In genomic region chr4:16897991-16898827, GRCh38 we compare ENCODE assay signal across 8 cellular contexts. TPM values are rescaled to one million over a fixed set of nuclear protein-coding genes. Genes with fewer than 3 reads are reported as not detected.
DNase-seq lines count a peak whose midpoint lies in the region; ATAC-seq and TF ChIP-seq lines count a peak whose summit lies in the region.

LDB2 (minus strand) TSS chr4:16898645.

- DNase-seq in HFFc6: peak; percentile 81
- DNase-seq in dedifferentiated amniotic fluid mesenchymal stem cell (ENCODE audit: extremely low spot score): peak; percentile 90
- DNase-seq in left colon: peak; percentile 23 to 42
- DNase-seq in stimulated activated effector memory CD8-positive, alpha-beta T cell treated with anti-CD3 and anti-CD28 coated beads, Interleukin-12 subunit alpha, Interleukin-12 subunit beta, amount 100 ng/mL, for 72 hours (ENCODE audit: low spot score in 2 of 2): no peak
- DNase-seq in stimulated activated CD4-positive, alpha-beta T cell treated with anti-CD3 and anti-CD28 coated beads, Interleukin-12 subunit alpha, Interleukin-12 subunit beta, amount 100 ng/mL, for 4 hours: no peak
- no peak for DNase-seq in Calu3
- DNase-seq in stimulated activated CD4-positive, alpha-beta T cell treated with anti-CD3 and anti-CD28 coated beads, Interleukin-4, amount 100 ng/mL, for 1 hour: no peak
- DNase-seq in erythroblast (lab: John Stamatoyannopoulos, UW): no peak

- no peaks in the 10 kb centered on the region for H3K36me3 Mint-ChIP-seq in HFFc6 (ENCODE audit: low read depth)
- H3K36me3 Mint-ChIP-seq in stimulated activated effector memory CD8-positive, alpha-beta T cell treated with anti-CD3 and anti-CD28 coated beads, Interleukin-12 subunit alpha, Interleukin-12 subunit beta, amount 100 ng/mL, for 72 hours: no peaks in the 10 kb centered on the region
- H3K36me3 Mint-ChIP-seq in Calu3 (ENCODE audit: insufficient read depth, unreplicated experiment): no peaks in the 10 kb centered on the region

- H3K4me3 Mint-ChIP-seq in HFFc6 (peak within 1 kb of the TSS; percentile 95), Calu3 (ENCODE audit: low read depth, unreplicated experiment) (no peak within 1 kb of the TSS)
- H3K4me3 Mint-ChIP-seq in stimulated activated effector memory CD8-positive, alpha-beta T cell treated with anti-CD3 and anti-CD28 coated beads, Interleukin-12 subunit alpha, Interleukin-12 subunit beta, amount 100 ng/mL, for 72 hours: no peak within 1 kb of the TSS

- TF ChIP-seq CTCF in HFFc6 (IDR thresholded peaks at IDR 0.05) (no peak), Calu3 (IDR thresholded peaks at IDR 0.05; ENCODE audit: unreplicated experiment) (no peak)

- no TSS peak for BruUV-seq in Calu3 (replicated peaks; lab: Mats Ljungman, UMichigan)

- TF ChIP-seq POLR2A in erythroblast (IDR thresholded peaks at IDR 0.05; ENCODE audit: low read length): no peak

- no peaks in the 10 kb centered on the region for H3K9me3 Mint-ChIP-seq in HFFc6
- H3K9me3 Mint-ChIP-seq in stimulated activated effector memory CD8-positive, alpha-beta T cell treated with anti-CD3 and anti-CD28 coated beads, Interleukin-12 subunit alpha, Interleukin-12 subunit beta, amount 100 ng/mL, for 72 hours: no peaks in the 10 kb centered on the region
- no peaks in the 10 kb centered on the region for H3K9me3 Mint-ChIP-seq in Calu3 (ENCODE audit: low read depth, unreplicated experiment)

- ATAC-seq in left colon: peak; percentile 18
- peak; percentile 31 for ATAC-seq in stimulated activated effector memory CD8-positive, alpha-beta T cell treated with anti-CD3 and anti-CD28 coated beads, Interleukin-12 subunit alpha, Interleukin-12 subunit beta, amount 100 ng/mL, for 72 hours

- CTCF ChIA-PET in Calu3 (lab: Charles Lee): interaction anchor here (0.8 kb wide), 1 partner anchor 38 kb away, joined by 4 read pairs; no protein-coding TSS in a partner anchor

- peak within 1 kb of the TSS; percentile 89 for H3K27ac Mint-ChIP-seq in HFFc6
- no peak within 1 kb of the TSS for H3K27ac Mint-ChIP-seq in stimulated activated effector memory CD8-positive, alpha-beta T cell treated with anti-CD3 and anti-CD28 coated beads, Interleukin-12 subunit alpha, Interleukin-12 subunit beta, amount 100 ng/mL, for 72 hours
- no peak within 1 kb of the TSS for H3K27ac Mint-ChIP-seq in Calu3 (ENCODE audit: unreplicated experiment)

- intact Hi-C loops in left colon (cut with DNase I, micrococcal nuclease): no loop called here
- intact Hi-C loops in Calu3 (cut with micrococcal nuclease; ENCODE audit: unreplicated experiment): no loop called here

- H3K4me1 Mint-ChIP-seq in HFFc6 (ENCODE audit: low read depth): peaks cover 47% of the 10 kb centered on the region
- H3K4me1 Mint-ChIP-seq in stimulated activated effector memory CD8-positive, alpha-beta T cell treated with anti-CD3 and anti-CD28 coated beads, Interleukin-12 subunit alpha, Interleukin-12 subunit beta, amount 100 ng/mL, for 72 hours: no peaks in the 10 kb centered on the region
- H3K4me1 Mint-ChIP-seq in Calu3 (ENCODE audit: low read depth, unreplicated experiment): no peaks in the 10 kb centered on the region

- H3K27me3 Mint-ChIP-seq in HFFc6 (ENCODE audit: insufficient read depth) (peaks cover 2% of the 10 kb centered on the region; the same call in 1 of the 2 replicates), Calu3 (ENCODE audit: unreplicated experiment) (peaks cover 20% of the 10 kb centered on the region)

RNA-seq across cellular contexts. Expression of gene LDB2, which starts in this region (rescaled TPM):
- total RNA-seq in HFFc6 (2021; fragmentation: NEBNext Ultra II Directional; extraction: Animal tissue kit (Norgen Biotek cat#: 25700)): 10 to 100 TPM; 24.2 to 40.4 (median 31.7) TPM
- 1 to 10 TPM; 3.1 to 6.9 TPM for total RNA-seq in left colon
- not detected in 2 replicates for total RNA-seq in Calu3 (2022)

Comparison
In these comparisons a context has a peak if more than half of its experiments do, and no peak if none do; other contexts are left out.
1. DNase-seq: peak in HFFc6 (single experiment), dedifferentiated amniotic fluid mesenchymal stem cell (single experiment) and left colon (2 of 2); none in stimulated activated effector memory CD8-positive, alpha-beta T cell treated with anti-CD3 and anti-CD28 coated beads, Interleukin-12 subunit alpha, Interleukin-12 subunit beta, amount 100 ng/mL, for 72 hours (0 of 2), stimulated activated CD4-positive, alpha-beta T cell treated with anti-CD3 and anti-CD28 coated beads, Interleukin-12 subunit alpha, Interleukin-12 subunit beta, amount 100 ng/mL, for 4 hours (single experiment), Calu3 (single experiment), stimulated activated CD4-positive, alpha-beta T cell treated with anti-CD3 and anti-CD28 coated beads, Interleukin-4, amount 100 ng/mL, for 1 hour (single experiment) and erythroblast (0 of 2).